In the genomic region with DNA sequence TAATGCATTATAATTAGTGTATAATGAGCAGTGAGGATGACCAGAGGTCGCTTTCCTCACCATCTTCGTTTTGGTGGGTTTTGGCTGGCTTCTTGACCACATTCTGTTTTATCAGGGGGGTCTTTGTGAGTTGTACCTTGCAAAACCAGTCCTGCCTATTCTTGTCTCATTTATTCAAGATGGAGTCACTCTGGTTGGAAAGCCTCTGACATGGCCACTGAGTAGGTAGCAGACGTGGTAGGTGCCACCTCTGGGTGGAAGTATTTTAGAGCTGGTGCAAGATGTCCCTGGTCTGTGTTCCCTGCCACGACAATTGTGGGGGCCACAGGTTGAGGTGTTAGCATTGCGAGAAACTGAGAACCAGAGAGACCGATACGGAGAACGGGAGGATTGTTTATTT, we compare ENCODE assay signal across 18 cellular contexts.
DNase-seq lines count a peak whose midpoint lies in the region; ATAC-seq, FAIRE-seq and TF ChIP-seq lines count a peak whose summit lies in the region.
"Had no signal": no experiment of that assay in that cellular context is flagged by ENCODE, and none has a peak within 500 bp of the region (broad histone marks: within the 10 kb centered on the region; RNA-seq: fewer than 3 reads in every experiment).

No MANE protein-coding gene starts in this region.

- H3K4me2 ChIP-seq in H9 (ENCODE audit: insufficient read depth, insufficient read length, low read length) (peak overlapping the region; percentile 5), fibroblast of lung (ENCODE audit: extremely low read depth, insufficient read depth, low read length) (no peak overlapping the region)

- peak overlapping the region; percentile 28 for H4K91ac ChIP-seq in H9 (ENCODE audit: insufficient read length, low read depth, low read length)

- H3K79me1 ChIP-seq in H9 (ENCODE audit: insufficient read depth, low read depth, low read length, poor library complexity, severe bottlenecking): no peaks in the 10 kb centered on the region

- no peak overlapping the region for H2BK5ac ChIP-seq in H9 (ENCODE audit: insufficient read length, low read length)

- peak overlapping the region; percentile 72 for H3K27ac ChIP-seq in H9 (ENCODE audit: insufficient read length, low read depth, low read length)
- peak overlapping the region; percentile 89 for H3K27ac ChIP-seq in SJSA1
- H3K27ac ChIP-seq in fibroblast of lung (ENCODE audit: insufficient read depth, low read length): peak overlapping the region; percentile 76
- H3K27ac ChIP-seq in kidney (ENCODE audit: low read depth in 2 of 2, low read length in 2 of 2): peak overlapping the region in 1 of 2 donors; percentile 19
- H3K27ac ChIP-seq: GM23248 had no signal

- H3K23me2 ChIP-seq in H9 (ENCODE audit: insufficient read length, low read depth, low read length, poor library complexity, severe bottlenecking): peaks cover 4% of the 10 kb centered on the region

- peak overlapping the region; percentile 88 for H2BK12ac ChIP-seq in H9 (ENCODE audit: insufficient read length, low read depth, low read length)

- H3K4me1 ChIP-seq in H9 (ENCODE audit: insufficient read depth, low read length) (peaks cover 7% of the 10 kb centered on the region; the same call in 1 of the 2 replicates), SJSA1 (replicated peaks) (peaks cover 21% of the 10 kb centered on the region), fibroblast of lung (ENCODE audit: control insufficient read depth, extremely low read depth, insufficient read depth, low read length) (peaks cover 2% of the 10 kb centered on the region), kidney (ENCODE audit: control insufficient read depth in 1 of 2, insufficient read depth in 1 of 2, low read depth in 1 of 2, low read length in 2 of 2) (peaks cover 0 to 4% of the 10 kb centered on the region in 2 donors)

- peak overlapping the region; percentile 90 for H2BK20ac ChIP-seq in H9 (ENCODE audit: low read depth, low read length, poor library complexity, severe bottlenecking)

- H3K4ac ChIP-seq in H9 (ENCODE audit: low read depth, low read length): peak overlapping the region; percentile 63; the same call in 1 of the 2 replicates

- TF ChIP-seq CTCF in H9 (conservative IDR thresholded peaks at IDR 0.05): no peak
- TF ChIP-seq CTCF in fibroblast of lung (conservative IDR thresholded peaks at IDR 0.05 in 1 of 2, IDR thresholded peaks at IDR 0.05 in 1 of 2; ENCODE audit: low read depth in 1 of 2, low read length in 2 of 2): no peak
- no peak for TF ChIP-seq CTCF in osteocyte (IDR thresholded peaks at IDR 0.05)
- TF ChIP-seq CTCF in kidney (IDR thresholded peaks at IDR 0.05; ENCODE audit: borderline replicate concordance, extremely low read depth, insufficient read depth): no peak

- H3K79me2 ChIP-seq in H9 (ENCODE audit: insufficient read depth, low read length) (no peaks in the 10 kb centered on the region), fibroblast of lung (ENCODE audit: control insufficient read depth, insufficient read depth, low read length) (no peaks in the 10 kb centered on the region)

- H3K9me3 Mint-ChIP-seq in H9 (peaks cover 11 to 18% of the 10 kb centered on the region in 2 experiments), osteocyte (ENCODE audit: unreplicated experiment) (peaks cover 3% of the 10 kb centered on the region)

- peaks cover 0 to 12% (median 0%) of the 10 kb centered on the region in 3 experiments; a peak in 4 of 7 replicates for H3K36me3 Mint-ChIP-seq in H9 (ENCODE audit: insufficient read depth in 1 of 3, low read depth in 3 of 3)
- no peaks in the 10 kb centered on the region for H3K36me3 Mint-ChIP-seq in osteocyte (ENCODE audit: unreplicated experiment)
- H3K36me3 Mint-ChIP-seq: CD4-positive, alpha-beta memory T cell had no signal

- H2BK15ac ChIP-seq in H9 (ENCODE audit: low read depth, low read length): no peak overlapping the region

- peak overlapping the region; percentile 91 for H2BK120ac ChIP-seq in H9 (ENCODE audit: low read depth, low read length, poor library complexity, severe bottlenecking)

- H3K4me3 ChIP-seq in SJSA1 (no peak overlapping the region), fibroblast of lung (replicated peaks in 1 of 4; ENCODE audit: control extremely low read depth in 1 of 4, insufficient read depth in 1 of 4, low read depth in 3 of 4, low read length in 4 of 4) (no peak overlapping the region), kidney (ENCODE audit: low read length in 2 of 2) (no peak overlapping the region)
- H3K4me3 ChIP-seq: GM23248 had no signal

- H3K23ac ChIP-seq in H9 (ENCODE audit: insufficient read length, low read depth, low read length): no peak overlapping the region

- H3K4me1 Mint-ChIP-seq in H9 (peaks cover 68 to 72% of the 10 kb centered on the region in 2 experiments), osteocyte (ENCODE audit: unreplicated experiment) (peaks cover 28% of the 10 kb centered on the region)
- H3K4me1 Mint-ChIP-seq: CD4-positive, alpha-beta memory T cell had no signal

- H3K36me3 ChIP-seq in SJSA1 (no peaks in the 10 kb centered on the region), fibroblast of lung (ENCODE audit: control insufficient read depth, insufficient read depth, low read length) (no peaks in the 10 kb centered on the region), kidney (ENCODE audit: control insufficient read depth in 1 of 2, insufficient read depth in 2 of 2, low read length in 2 of 2) (no peaks in the 10 kb centered on the region)

- no peak for ATAC-seq in GM21526 (IDR thresholded peaks at IDR 0.05; ENCODE audit: low FRiP score, unreplicated experiment)
- no peak for ATAC-seq in HG03025 (IDR thresholded peaks at IDR 0.05; ENCODE audit: low FRiP score, unreplicated experiment)

- H4K20me1 ChIP-seq in H9 (ENCODE audit: control insufficient read depth, insufficient read depth, insufficient read length) (no peaks in the 10 kb centered on the region), fibroblast of lung (ENCODE audit: control insufficient read depth, extremely low read depth, insufficient read depth, low read length) (no peaks in the 10 kb centered on the region)

- H3K9me3 ChIP-seq in H9 (ENCODE audit: control insufficient read depth, low read depth, low read length): no peaks in the 10 kb centered on the region
- H3K9me3 ChIP-seq in SJSA1 (replicated peaks): 0 out of 2 replicates have a peak, but pooled peaks cover 4% of the 10 kb centered on the region
- H3K9me3 ChIP-seq in fibroblast of lung (ENCODE audit: control insufficient read depth, insufficient read depth, low read depth, low read length): no peaks in the 10 kb centered on the region
- no peaks in the 10 kb centered on the region for H3K9me3 ChIP-seq in kidney (ENCODE audit: control insufficient read depth in 1 of 2, low read length in 2 of 2)

- H3K56ac ChIP-seq in H9 (ENCODE audit: insufficient read length, low read depth, low read length): no peak overlapping the region

- no peak overlapping the region for H4K8ac ChIP-seq in H9 (replicated peaks; ENCODE audit: insufficient read length, low read depth, low read length)

- DNase-seq in H9 (no peak), SJSA1 (ENCODE audit: low read depth in 1 of 2, low spot score in 2 of 2) (no peak), fibroblast of lung (ENCODE audit: low read depth in 2 of 2) (no peak), osteocyte (ENCODE audit: extremely low spot score, unreplicated experiment) (no peak), iPS-NIHi11 (ENCODE audit: low spot score) (no peak), kidney (no peak)
- DNase-seq: CD4-positive, alpha-beta memory T cell; DMS79; GM23248; NCI-H1436; NCI-H2029; NCI-H2171; NCI-H446; NCI-H69; SIG-M5 had no signal

- no CpG with 5 or more reads among the region's 8 CpGs for WGBS in H9 (ENCODE audit: extremely low coverage, insufficient read length, low lambda C conversion rate)

- H2AFZ ChIP-seq in H9 (ENCODE audit: low read length) (no peak overlapping the region), fibroblast of lung (ENCODE audit: low read length) (no peak overlapping the region)
- H2AFZ ChIP-seq: GM23248 had no signal

- H3K9ac ChIP-seq in H9 (ENCODE audit: extremely low read depth, insufficient read length, low read length): no peak overlapping the region
- H3K9ac ChIP-seq in fibroblast of lung (ENCODE audit: insufficient read depth, low read length): no peak overlapping the region
- no peak overlapping the region for H3K9ac ChIP-seq in kidney (ENCODE audit: low read length in 2 of 2)
- H3K9ac ChIP-seq: GM23248 had no signal

- peak overlapping the region; percentile 56; the same call in 1 of the 2 replicates for H3K14ac ChIP-seq in H9 (ENCODE audit: insufficient read depth, low read length)

- peak overlapping the region; percentile 46 for H3T11ph ChIP-seq in H9 (ENCODE audit: low read length)

- H3K27me3 Mint-ChIP-seq in H9 (ENCODE audit: low read depth) (no peaks in the 10 kb centered on the region; the same call in 1 of the 2 replicates), osteocyte (ENCODE audit: unreplicated experiment) (no peaks in the 10 kb centered on the region)

- peak overlapping the region; percentile 91 for H3K18ac ChIP-seq in H9 (ENCODE audit: insufficient read length, low read depth, low read length)

- H3K4me3 Mint-ChIP-seq in H9 (no peak overlapping the region; a peak in 1 of 5 replicates), osteocyte (ENCODE audit: unreplicated experiment) (no peak overlapping the region)
- H3K4me3 Mint-ChIP-seq: CD4-positive, alpha-beta memory T cell had no signal

- H2AK5ac ChIP-seq in H9 (ENCODE audit: insufficient read length, low read length): peak overlapping the region; percentile 62

- H3K27me3 ChIP-seq in H9 (ENCODE audit: insufficient read depth, low read length): no peaks in the 10 kb centered on the region
- H3K27me3 ChIP-seq in SJSA1 (replicated peaks): no peaks in the 10 kb centered on the region
- H3K27me3 ChIP-seq in fibroblast of lung (ENCODE audit: control insufficient read depth, insufficient read depth, low read length): no peaks in the 10 kb centered on the region

- FAIRE-seq in kidney (lab: Jason Lieb, UNC): no peak
- FAIRE-seq: D721Med had no signal

- no peak overlapping the region for H4K5ac ChIP-seq in H9 (ENCODE audit: insufficient read length, low read depth, low read length)

- peak overlapping the region; percentile 97 to 99 (median 99) for H3K27ac Mint-ChIP-seq in H9
- H3K27ac Mint-ChIP-seq in osteocyte (ENCODE audit: unreplicated experiment): peak overlapping the region; percentile 89

- intact Hi-C loops in kidney (cut with DNase I): no loop called here
